8 cellular contexts compared by ENCODE assay signal in genomic region chr20:20407891-20408805, GRCh38. TPM values are rescaled to one million over a fixed set of nuclear protein-coding genes. Genes with fewer than 3 reads are reported as not detected.
DNase-seq lines count a peak whose midpoint lies in the region; ATAC-seq and TF ChIP-seq lines count a peak whose summit lies in the region.

No MANE protein-coding gene starts in this region.

- no peaks in the 10 kb centered on the region for H3K9me3 Mint-ChIP-seq in brain

- no peaks in the 10 kb centered on the region for H3K36me3 Mint-ChIP-seq in brain

- H3K4me1 Mint-ChIP-seq in brain: peaks cover 95% of the 10 kb centered on the region

- DNase-seq in NCI-H2029 (lab: John Stamatoyannopoulos, UW) (peak; percentile 23), NCI-H2029 treated with DMSO at 0.1 percent for 48 hours (lab: John Stamatoyannopoulos, UW) (no peak), NCI-H2227 (lab: John Stamatoyannopoulos, UW; ENCODE audit: unreplicated experiment) (peak; percentile 64), putamen (ENCODE audit: low spot score) (peak; percentile 82), NOMO-1 treated with DMSO at 0.1 percent for 48 hours (lab: John Stamatoyannopoulos, UW; ENCODE audit: unreplicated experiment) (no peak)
- DNase-seq in stimulated activated CD4-positive, alpha-beta T cell treated with anti-CD3 and anti-CD28 coated beads, Interleukin-4, amount 100 ng/mL, for 4 hours: no peak

- peak overlapping the region; percentile 60 to 91 (median 90) for H3K27ac Mint-ChIP-seq in brain

- peak overlapping the region in 4 of 5 experiments; percentile 7 to 73 (median 48) for H3K4me3 Mint-ChIP-seq in brain

- peak; percentile 57 to 60 for TF ChIP-seq CTCF in brain (conservative IDR thresholded peaks at IDR 0.05)

- H3K27me3 Mint-ChIP-seq in brain: peaks cover 3% of the 10 kb centered on the region

- ATAC-seq in GM21717 (IDR thresholded peaks at IDR 0.05; ENCODE audit: unreplicated experiment): no peak

RNA-seq across cellular contexts. Expression of gene INSM1, which starts 40.2 kb away (rescaled TPM):
- 321 TPM for polyA plus RNA-seq in brain (ENCODE audit: insufficient read depth, low read depth, low replicate concordance)

Comparison
In these comparisons a context has a peak if more than half of its experiments do, and no peak if none do; other contexts are left out.
1. DNase-seq: peak in NCI-H2029 (single experiment), NCI-H2227 (single experiment) and putamen (single experiment); none in NCI-H2029 treated with DMSO at 0.1 percent for 48 hours (single experiment), stimulated activated CD4-positive, alpha-beta T cell treated with anti-CD3 and anti-CD28 coated beads, Interleukin-4, amount 100 ng/mL, for 4 hours (0 of 2) and NOMO-1 treated with DMSO at 0.1 percent for 48 hours (single experiment).